ENCODE assay signal across 1 cellular context in the genomic region with DNA sequence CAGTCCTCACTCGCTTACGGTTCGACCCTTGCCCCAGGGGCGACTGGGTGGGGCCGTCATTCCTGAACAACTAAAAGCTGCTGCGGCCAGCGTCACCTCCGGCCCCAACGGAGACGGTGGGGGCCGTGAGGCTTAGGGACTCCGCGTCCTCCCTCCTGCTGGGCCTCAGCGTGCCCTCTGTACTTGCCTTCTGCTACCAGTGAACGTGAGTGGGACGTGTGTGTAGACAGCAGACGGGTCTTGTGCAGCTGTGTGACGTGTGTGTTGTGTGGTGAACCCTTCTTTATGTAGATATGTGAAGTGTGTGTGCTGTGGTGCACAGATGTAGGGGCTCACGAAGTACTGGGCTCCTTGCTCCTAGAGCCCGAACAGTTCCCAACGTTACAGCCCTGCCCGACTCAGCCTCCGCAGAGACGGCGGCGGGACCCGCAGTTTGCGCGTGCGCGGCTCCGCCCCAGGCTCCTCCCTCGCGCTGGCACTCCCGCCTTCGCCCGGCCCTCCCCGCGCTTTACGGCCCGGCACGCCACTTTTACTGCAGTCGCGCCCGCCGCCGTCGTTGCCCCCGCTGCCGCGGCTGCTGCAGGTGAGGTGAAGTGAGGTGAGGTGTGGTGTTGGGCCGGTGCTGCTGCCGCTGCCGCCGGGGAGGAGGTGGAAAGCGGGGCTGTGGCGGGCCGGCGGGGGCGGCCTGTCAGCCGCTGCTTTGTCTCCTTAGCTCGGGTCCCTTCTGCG.
TF ChIP-seq lines count a peak whose summit lies in the region.

A gene (plus strand): TSS at position 535 of the 729 bp plus-strand sequence. CDS start 235 bp downstream, outside the sequence.

TF ChIP-seq in K562, 482 proteins besides CTCF, POLR2A, EP300 and RAD21 (continued from another document and continues in another):
- TF ChIP-seq, protein P1, sequence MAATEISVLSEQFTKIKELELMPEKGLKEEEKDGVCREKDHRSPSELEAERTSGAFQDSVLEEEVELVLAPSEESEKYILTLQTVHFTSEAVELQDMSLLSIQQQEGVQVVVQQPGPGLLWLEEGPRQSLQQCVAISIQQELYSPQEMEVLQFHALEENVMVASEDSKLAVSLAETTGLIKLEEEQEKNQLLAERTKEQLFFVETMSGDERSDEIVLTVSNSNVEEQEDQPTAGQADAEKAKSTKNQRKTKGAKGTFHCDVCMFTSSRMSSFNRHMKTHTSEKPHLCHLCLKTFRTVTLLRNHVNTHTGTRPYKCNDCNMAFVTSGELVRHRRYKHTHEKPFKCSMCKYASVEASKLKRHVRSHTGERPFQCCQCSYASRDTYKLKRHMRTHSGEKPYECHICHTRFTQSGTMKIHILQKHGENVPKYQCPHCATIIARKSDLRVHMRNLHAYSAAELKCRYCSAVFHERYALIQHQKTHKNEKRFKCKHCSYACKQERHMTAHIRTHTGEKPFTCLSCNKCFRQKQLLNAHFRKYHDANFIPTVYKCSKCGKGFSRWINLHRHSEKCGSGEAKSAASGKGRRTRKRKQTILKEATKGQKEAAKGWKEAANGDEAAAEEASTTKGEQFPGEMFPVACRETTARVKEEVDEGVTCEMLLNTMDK (IDR thresholded peaks at IDR 0.05; ENCODE audit: borderline replicate concordance, insufficient read depth, low read depth, low read length, poor library complexity, severe bottlenecking): no peak
- TF ChIP-seq JUND (IDR thresholded peaks at IDR 0.05; ENCODE audit: borderline replicate concordance, low read depth, low read length) (no peak), JUND (tag; IDR thresholded peaks at IDR 0.05; ENCODE audit: borderline replicate concordance, low read depth, low read length) (0 out of 3 replicates have a peak, but pooled peaks have one; percentile 41), BMI1 (IDR thresholded peaks at IDR 0.05; ENCODE audit: low read length) (no peak), TCF7L2 (IDR thresholded peaks at IDR 0.05; ENCODE audit: low read depth, low read length) (no peak), TSC22D4 (tag; IDR thresholded peaks at IDR 0.05) (no peak), SNIP1 (IDR thresholded peaks at IDR 0.05; ENCODE audit: low read depth) (no peak), TAF1 (IDR thresholded peaks at IDR 0.05; ENCODE audit: control insufficient read depth, extremely low read depth, insufficient read depth, low read length, severe bottlenecking) (no peak), IRF2 (CRISPR knock-in tag; IDR thresholded peaks at IDR 0.05) (no peak), KAT2B (IDR thresholded peaks at IDR 0.05; ENCODE audit: low read depth, low read length) (no peak), HNRNPH1 (optimal IDR thresholded peaks at IDR 0.05; ENCODE audit: low read depth, low read length) (no peak), PHTF2 (CRISPR knock-in tag; IDR thresholded peaks at IDR 0.05) (no peak), ZNF12 (CRISPR knock-in tag; IDR thresholded peaks at IDR 0.05) (no peak), PURB (CRISPR knock-in tag; IDR thresholded peaks at IDR 0.05; ENCODE audit: low read depth) (no peak), FIP1L1 (IDR thresholded peaks at IDR 0.05; ENCODE audit: low read depth, low read length, poor library complexity, severe bottlenecking) (no peak), RFX5 (IDR thresholded peaks at IDR 0.05; ENCODE audit: low read depth, low read length) (no peak), XRCC3 (IDR thresholded peaks at IDR 0.05) (no peak), ZNF124 (CRISPR knock-in tag; IDR thresholded peaks at IDR 0.05) (no peak), HDGF (IDR thresholded peaks at IDR 0.05) (peak; percentile 61; the same call in 1 of the 2 replicates), E2F3 (CRISPR knock-in tag; IDR thresholded peaks at IDR 0.05) (no peak), SRSF9 (IDR thresholded peaks at IDR 0.05; ENCODE audit: borderline replicate concordance, low read depth, low read length) (no peak), CREB1 (IDR thresholded peaks at IDR 0.05) (no peak), CREB1 (CRISPR knock-in tag; IDR thresholded peaks at IDR 0.05) (peak; percentile 37), ILF3 (IDR thresholded peaks at IDR 0.05; ENCODE audit: borderline replicate concordance) (no peak), MEIS2 (IDR thresholded peaks at IDR 0.05; ENCODE audit: partially characterized antibody) (peak; percentile 71), ZEB2 (IDR thresholded peaks at IDR 0.05) (peak; percentile 75; the same call in 1 of the 2 replicates), BCL6 (CRISPR knock-in tag; IDR thresholded peaks at IDR 0.05) (no peak), ZNF589 (CRISPR knock-in tag; IDR thresholded peaks at IDR 0.05; ENCODE audit: low read depth) (no peak), ZNF707 (CRISPR knock-in tag; conservative IDR thresholded peaks at IDR 0.05) (no peak), ESRRA (IDR thresholded peaks at IDR 0.05; ENCODE audit: borderline replicate concordance, low read depth) (peak; percentile 16; the same call in 1 of the 2 replicates), PTTG1 (tag; IDR thresholded peaks at IDR 0.05; ENCODE audit: low read depth) (no peak), HDAC2 (IDR thresholded peaks at IDR 0.05) (peak; percentile 4; the same call in 1 of the 2 replicates), RBFOX2 (IDR thresholded peaks at IDR 0.05; ENCODE audit: low read depth, low read length) (peak; percentile 86), BDP1 (IDR thresholded peaks at IDR 0.05; ENCODE audit: insufficient read depth, insufficient read length) (no peak), CHCHD3 (CRISPR knock-in tag; IDR thresholded peaks at IDR 0.05) (no peak), ZFPM2 (CRISPR knock-in tag; IDR thresholded peaks at IDR 0.05) (no peak), BRD4 (IDR thresholded peaks at IDR 0.05) (no peak), TCFL5 (CRISPR knock-in tag; conservative IDR thresholded peaks at IDR 0.05) (no peak), SUPT5H (IDR thresholded peaks at IDR 0.05) (peak; percentile 91), FOXJ2 (tag; IDR thresholded peaks at IDR 0.05) (no peak), PRPF4 (IDR thresholded peaks at IDR 0.05; ENCODE audit: insufficient read depth, low read depth, low read length, poor library complexity, severe bottlenecking) (no peak), CBX1 (IDR thresholded peaks at IDR 0.05; ENCODE audit: low read depth) (peak; percentile 12; the same call in 1 of the 2 replicates), TAF7 (tag; IDR thresholded peaks at IDR 0.05) (no peak), FOXJ3 (CRISPR knock-in tag; IDR thresholded peaks at IDR 0.05) (no peak), EP400 (IDR thresholded peaks at IDR 0.05) (peak; percentile 29; the same call in 1 of the 2 replicates), NEUROD1 (IDR thresholded peaks at IDR 0.05; ENCODE audit: borderline replicate concordance, low read depth, low read length, partially characterized antibody) (no peak), ZNF445 (CRISPR knock-in tag; IDR thresholded peaks at IDR 0.05; ENCODE audit: low read depth) (no peak)
- TF ChIP-seq, protein P2, sequence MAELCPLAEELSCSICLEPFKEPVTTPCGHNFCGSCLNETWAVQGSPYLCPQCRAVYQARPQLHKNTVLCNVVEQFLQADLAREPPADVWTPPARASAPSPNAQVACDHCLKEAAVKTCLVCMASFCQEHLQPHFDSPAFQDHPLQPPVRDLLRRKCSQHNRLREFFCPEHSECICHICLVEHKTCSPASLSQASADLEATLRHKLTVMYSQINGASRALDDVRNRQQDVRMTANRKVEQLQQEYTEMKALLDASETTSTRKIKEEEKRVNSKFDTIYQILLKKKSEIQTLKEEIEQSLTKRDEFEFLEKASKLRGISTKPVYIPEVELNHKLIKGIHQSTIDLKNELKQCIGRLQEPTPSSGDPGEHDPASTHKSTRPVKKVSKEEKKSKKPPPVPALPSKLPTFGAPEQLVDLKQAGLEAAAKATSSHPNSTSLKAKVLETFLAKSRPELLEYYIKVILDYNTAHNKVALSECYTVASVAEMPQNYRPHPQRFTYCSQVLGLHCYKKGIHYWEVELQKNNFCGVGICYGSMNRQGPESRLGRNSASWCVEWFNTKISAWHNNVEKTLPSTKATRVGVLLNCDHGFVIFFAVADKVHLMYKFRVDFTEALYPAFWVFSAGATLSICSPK (IDR thresholded peaks at IDR 0.05; ENCODE audit: borderline replicate concordance): no peak
- TF ChIP-seq, protein P3, sequence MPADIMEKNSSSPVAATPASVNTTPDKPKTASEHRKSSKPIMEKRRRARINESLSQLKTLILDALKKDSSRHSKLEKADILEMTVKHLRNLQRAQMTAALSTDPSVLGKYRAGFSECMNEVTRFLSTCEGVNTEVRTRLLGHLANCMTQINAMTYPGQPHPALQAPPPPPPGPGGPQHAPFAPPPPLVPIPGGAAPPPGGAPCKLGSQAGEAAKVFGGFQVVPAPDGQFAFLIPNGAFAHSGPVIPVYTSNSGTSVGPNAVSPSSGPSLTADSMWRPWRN (IDR thresholded peaks at IDR 0.05; ENCODE audit: low read depth): no peak
- TF ChIP-seq, protein P4, sequence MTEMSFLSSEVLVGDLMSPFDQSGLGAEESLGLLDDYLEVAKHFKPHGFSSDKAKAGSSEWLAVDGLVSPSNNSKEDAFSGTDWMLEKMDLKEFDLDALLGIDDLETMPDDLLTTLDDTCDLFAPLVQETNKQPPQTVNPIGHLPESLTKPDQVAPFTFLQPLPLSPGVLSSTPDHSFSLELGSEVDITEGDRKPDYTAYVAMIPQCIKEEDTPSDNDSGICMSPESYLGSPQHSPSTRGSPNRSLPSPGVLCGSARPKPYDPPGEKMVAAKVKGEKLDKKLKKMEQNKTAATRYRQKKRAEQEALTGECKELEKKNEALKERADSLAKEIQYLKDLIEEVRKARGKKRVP (CRISPR knock-in tag; IDR thresholded peaks at IDR 0.05): no peak
- TF ChIP-seq, protein P5, sequence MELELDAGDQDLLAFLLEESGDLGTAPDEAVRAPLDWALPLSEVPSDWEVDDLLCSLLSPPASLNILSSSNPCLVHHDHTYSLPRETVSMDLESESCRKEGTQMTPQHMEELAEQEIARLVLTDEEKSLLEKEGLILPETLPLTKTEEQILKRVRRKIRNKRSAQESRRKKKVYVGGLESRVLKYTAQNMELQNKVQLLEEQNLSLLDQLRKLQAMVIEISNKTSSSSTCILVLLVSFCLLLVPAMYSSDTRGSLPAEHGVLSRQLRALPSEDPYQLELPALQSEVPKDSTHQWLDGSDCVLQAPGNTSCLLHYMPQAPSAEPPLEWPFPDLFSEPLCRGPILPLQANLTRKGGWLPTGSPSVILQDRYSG (tag; conservative IDR thresholded peaks at IDR 0.05; ENCODE audit: low read depth): no peak
- TF ChIP-seq, protein P6, sequence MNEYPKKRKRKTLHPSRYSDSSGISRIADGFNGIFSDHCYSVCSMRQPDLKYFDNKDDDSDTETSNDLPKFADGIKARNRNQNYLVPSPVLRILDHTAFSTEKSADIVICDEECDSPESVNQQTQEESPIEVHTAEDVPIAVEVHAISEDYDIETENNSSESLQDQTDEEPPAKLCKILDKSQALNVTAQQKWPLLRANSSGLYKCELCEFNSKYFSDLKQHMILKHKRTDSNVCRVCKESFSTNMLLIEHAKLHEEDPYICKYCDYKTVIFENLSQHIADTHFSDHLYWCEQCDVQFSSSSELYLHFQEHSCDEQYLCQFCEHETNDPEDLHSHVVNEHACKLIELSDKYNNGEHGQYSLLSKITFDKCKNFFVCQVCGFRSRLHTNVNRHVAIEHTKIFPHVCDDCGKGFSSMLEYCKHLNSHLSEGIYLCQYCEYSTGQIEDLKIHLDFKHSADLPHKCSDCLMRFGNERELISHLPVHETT (CRISPR knock-in tag; conservative IDR thresholded peaks at IDR 0.05 in 1 of 2, IDR thresholded peaks at IDR 0.05 in 1 of 2): no peak; a peak in 1 of 4 replicates
- TF ChIP-seq, protein P7, sequence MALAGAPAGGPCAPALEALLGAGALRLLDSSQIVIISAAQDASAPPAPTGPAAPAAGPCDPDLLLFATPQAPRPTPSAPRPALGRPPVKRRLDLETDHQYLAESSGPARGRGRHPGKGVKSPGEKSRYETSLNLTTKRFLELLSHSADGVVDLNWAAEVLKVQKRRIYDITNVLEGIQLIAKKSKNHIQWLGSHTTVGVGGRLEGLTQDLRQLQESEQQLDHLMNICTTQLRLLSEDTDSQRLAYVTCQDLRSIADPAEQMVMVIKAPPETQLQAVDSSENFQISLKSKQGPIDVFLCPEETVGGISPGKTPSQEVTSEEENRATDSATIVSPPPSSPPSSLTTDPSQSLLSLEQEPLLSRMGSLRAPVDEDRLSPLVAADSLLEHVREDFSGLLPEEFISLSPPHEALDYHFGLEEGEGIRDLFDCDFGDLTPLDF (CRISPR knock-in tag; IDR thresholded peaks at IDR 0.05): peak; percentile 57; the same call in 1 of the 2 replicates
- TF ChIP-seq, protein P8, sequence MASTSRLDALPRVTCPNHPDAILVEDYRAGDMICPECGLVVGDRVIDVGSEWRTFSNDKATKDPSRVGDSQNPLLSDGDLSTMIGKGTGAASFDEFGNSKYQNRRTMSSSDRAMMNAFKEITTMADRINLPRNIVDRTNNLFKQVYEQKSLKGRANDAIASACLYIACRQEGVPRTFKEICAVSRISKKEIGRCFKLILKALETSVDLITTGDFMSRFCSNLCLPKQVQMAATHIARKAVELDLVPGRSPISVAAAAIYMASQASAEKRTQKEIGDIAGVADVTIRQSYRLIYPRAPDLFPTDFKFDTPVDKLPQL (IDR thresholded peaks at IDR 0.05; ENCODE audit: extremely low read depth, insufficient read length): no peak
